8 cellular contexts compared by ENCODE assay signal in the genomic region with DNA sequence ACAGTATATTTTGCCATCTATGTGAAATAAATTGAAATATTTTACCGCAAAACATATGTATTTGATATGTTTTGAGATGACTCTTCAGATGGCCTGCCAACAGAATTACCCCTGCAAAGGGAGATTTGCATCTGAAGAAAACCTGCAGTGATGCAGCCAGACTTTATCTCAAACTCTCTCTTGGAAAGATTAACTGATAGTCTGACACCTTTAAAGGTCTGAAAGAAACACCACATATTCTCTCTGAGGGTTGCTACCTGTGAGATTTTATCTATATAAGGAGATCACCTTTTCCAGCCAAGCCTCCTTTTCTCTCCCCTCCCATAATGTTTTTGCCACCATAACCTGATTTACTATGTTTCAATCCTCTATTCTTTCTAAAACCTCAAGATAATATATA.
"Had no signal": no experiment of that assay in that cellular context is flagged by ENCODE, and none has a peak within 500 bp of the region (broad histone marks: within the 10 kb centered on the region; RNA-seq: fewer than 3 reads in every experiment).

No MANE protein-coding gene starts in this region.

- H3K27ac ChIP-seq: HL-60 had no signal

- H3K9me3 ChIP-seq: HAP-1 had no signal

- H3K27ac Mint-ChIP-seq: HFFc6 had no signal

- H3K4me3 ChIP-seq: HAP-1, K562 had no signal

- H3K4me1 ChIP-seq: HAP-1 had no signal

- DNase-seq: GOT3, H7, HFFc6, IMR-90 had no signal

- H3K4me3 Mint-ChIP-seq: HFFc6 had no signal

- ATAC-seq: HCT116, K562 had no signal

- H3K36me3 ChIP-seq: HAP-1 had no signal
